Comparison of ENCODE assay signal across 9 cellular contexts in the genomic region with DNA sequence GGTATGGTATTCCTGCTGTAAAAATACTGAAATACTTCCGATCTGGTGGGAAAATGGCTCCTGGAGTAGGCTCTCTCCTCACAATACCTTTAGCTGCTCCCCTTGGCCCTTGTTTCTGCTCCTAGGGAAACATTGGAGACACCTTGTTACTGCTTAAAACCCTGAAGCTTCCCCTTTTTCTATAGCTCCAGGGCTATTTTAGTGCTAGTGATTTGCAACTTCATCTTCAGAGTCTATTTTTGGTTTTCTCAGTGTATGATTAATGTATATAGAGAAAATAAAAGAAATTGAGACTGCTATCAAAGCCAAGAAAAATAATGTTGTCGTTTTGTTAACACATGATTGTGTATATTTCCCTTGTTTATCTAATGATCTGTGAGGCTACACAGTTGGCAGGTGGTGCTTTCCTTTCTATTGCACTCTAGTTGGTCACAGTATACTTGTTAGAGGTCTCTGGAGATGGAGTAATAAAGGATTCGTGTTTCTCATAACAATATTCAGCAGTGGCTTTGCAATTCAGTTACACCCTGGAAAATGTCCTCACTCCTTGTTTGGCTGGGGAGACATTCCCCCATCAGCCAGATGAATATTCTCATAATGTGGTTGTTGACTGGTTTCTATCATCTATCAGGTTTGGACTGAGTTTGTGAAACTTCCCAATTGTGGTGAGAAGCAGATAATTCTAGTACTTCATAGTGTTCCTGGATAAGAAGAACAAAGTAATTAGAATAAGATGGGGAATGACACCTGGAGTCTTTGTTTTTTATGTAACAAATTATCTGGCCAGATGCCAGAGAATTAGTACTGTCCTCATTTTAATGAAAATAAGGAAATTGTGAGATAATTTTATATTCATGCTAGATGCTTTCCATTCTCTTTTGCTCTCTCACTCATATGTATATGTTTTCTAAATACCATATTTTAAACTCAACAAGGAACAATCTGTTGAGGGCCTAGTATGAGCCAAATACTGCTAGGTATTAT. TPM values are rescaled to one million over a fixed set of nuclear protein-coding genes. Genes with fewer than 3 reads are reported as not detected.
DNase-seq lines count a peak whose midpoint lies in the region; ATAC-seq and TF ChIP-seq lines count a peak whose summit lies in the region.
"Had no signal": no experiment of that assay in that cellular context is flagged by ENCODE, and none has a peak within 500 bp of the region (broad histone marks: within the 10 kb centered on the region; RNA-seq: fewer than 3 reads in every experiment).

No MANE protein-coding gene starts in this region.

- 58 to 72% (median 64%) methylated on average over 3 of the region's 3 CpGs for WGBS in heart left ventricle, 4 donors
- WGBS in upper lobe of left lung, 2 donors: 33 to 36% methylated on average over 3 of the region's 3 CpGs

- H3K9me3 ChIP-seq in left ventricle myocardium inferior (replicated peaks): no peaks in the 10 kb centered on the region
- no peaks in the 10 kb centered on the region for H3K9me3 ChIP-seq in heart left ventricle
- no peaks in the 10 kb centered on the region for H3K9me3 ChIP-seq in upper lobe of left lung

- no peak for TF ChIP-seq CTCF in left ventricle myocardium inferior (IDR thresholded peaks at IDR 0.05; ENCODE audit: borderline replicate concordance)
- no peak for TF ChIP-seq CTCF in heart left ventricle (IDR thresholded peaks at IDR 0.05)
- no peak for TF ChIP-seq CTCF in dorsolateral prefrontal cortex (IDR thresholded peaks at IDR 0.05 in 54 of 56, conservative IDR thresholded peaks at IDR 0.05 in 2 of 56; ENCODE audit: low read depth in 1 of 56, partially characterized antibody in 56 of 56)
- TF ChIP-seq CTCF in upper lobe of left lung (IDR thresholded peaks at IDR 0.05): no peak

- no peak for TF ChIP-seq POLR2A in heart left ventricle (IDR thresholded peaks at IDR 0.05)
- TF ChIP-seq POLR2A in upper lobe of left lung (IDR thresholded peaks at IDR 0.05): no peak

- ATAC-seq in heart left ventricle (no peak), upper lobe of left lung (ENCODE audit: low FRiP score in 2 of 2) (peak in 1 of 2 donors; percentile 6)

- H3K36me3 ChIP-seq in left ventricle myocardium inferior (no peaks in the 10 kb centered on the region), heart left ventricle (no peaks in the 10 kb centered on the region), upper lobe of left lung (peaks cover 0 to 6% (median 0%) of the 10 kb centered on the region in 4 donors)

- H3K27me3 ChIP-seq in left ventricle myocardium inferior (ENCODE audit: low read depth) (no peaks in the 10 kb centered on the region), heart left ventricle (no peaks in the 10 kb centered on the region), dorsolateral prefrontal cortex (no peaks in the 10 kb centered on the region), upper lobe of left lung (no peaks in the 10 kb centered on the region)

- intact Hi-C loops in left ventricle myocardium inferior (cut with micrococcal nuclease) (no loop called here), heart left ventricle (cut with DNase I) (no loop called here), dorsolateral prefrontal cortex (cut with DNase I) (no loop called here)

- no peak for TF ChIP-seq EP300 in upper lobe of left lung (IDR thresholded peaks at IDR 0.05)

- H3K4me3 ChIP-seq in left ventricle myocardium inferior: no peak overlapping the region
- no peak overlapping the region for H3K4me3 ChIP-seq in heart left ventricle
- H3K4me3 ChIP-seq in dorsolateral prefrontal cortex: no peak overlapping the region
- no peak overlapping the region for H3K4me3 ChIP-seq in upper lobe of left lung

- DNase-seq in left ventricle myocardium inferior: no peak
- no peak for DNase-seq in heart left ventricle
- peak; percentile 15 for DNase-seq in NCI-H524 treated with DMSO at 0.1 percent for 48 hours (lab: John Stamatoyannopoulos, UW)
- no peak for DNase-seq in dorsolateral prefrontal cortex
- DNase-seq in upper lobe of left lung: no peak
- DNase-seq in iPS-NIHi11 (ENCODE audit: low spot score): no peak
- no peak for DNase-seq in activated CD4-positive, alpha-beta T cell treated with anti-CD3 and anti-CD28 coated beads, Interleukin-2, amount 50 U/mL, for 4 hours
- DNase-seq in activated CD4-positive, alpha-beta T cell treated with anti-CD3 and anti-CD28 coated beads for 48 hours: no peak
- DNase-seq: activated naive CD4-positive, alpha-beta T cell treated with anti-CD3 and anti-CD28 coated beads, Interleukin-2, amount 50 U/mL, for 16 hours had no signal

- peaks cover 36% of the 10 kb centered on the region for H3K4me1 ChIP-seq in left ventricle myocardium inferior
- H3K4me1 ChIP-seq in heart left ventricle: peaks cover 0 to 40% (median 8%) of the 10 kb centered on the region in 12 donors
- H3K4me1 ChIP-seq in upper lobe of left lung: peaks cover 10 to 21% (median 13%) of the 10 kb centered on the region in 4 donors

- H3K27ac ChIP-seq in left ventricle myocardium inferior (replicated peaks) (peak overlapping the region; percentile 22), heart left ventricle (peak overlapping the region in 2 of 12 donors; percentile 16 to 17), dorsolateral prefrontal cortex (peak overlapping the region in 58 of 59 donors; percentile 17 to 89 (median 74)), upper lobe of left lung (peak overlapping the region in 3 of 4 donors; percentile 18 to 53 (median 48))

RNA-seq across cellular contexts. Expression of a gene that starts 44.8 kb away (rescaled TPM):
- total RNA-seq in left ventricle myocardium inferior (75.6 TPM), heart left ventricle (10 to 100 TPM; 41.0 to 86.3 (median 54.6) TPM), dorsolateral prefrontal cortex (100 to 1,000 TPM in 118 of 120 experiments, 10 to 100 TPM in 2; 71.5 to 387 (median 202) TPM), upper lobe of left lung (10 to 100 TPM; 25.1 to 84.7 (median 50.1) TPM)
- polyA plus RNA-seq in heart left ventricle: 100 to 1,000 TPM in 1 of 2 donors, 10 to 100 TPM in 1; 30.1 to 170 TPM
